In the genomic region with DNA sequence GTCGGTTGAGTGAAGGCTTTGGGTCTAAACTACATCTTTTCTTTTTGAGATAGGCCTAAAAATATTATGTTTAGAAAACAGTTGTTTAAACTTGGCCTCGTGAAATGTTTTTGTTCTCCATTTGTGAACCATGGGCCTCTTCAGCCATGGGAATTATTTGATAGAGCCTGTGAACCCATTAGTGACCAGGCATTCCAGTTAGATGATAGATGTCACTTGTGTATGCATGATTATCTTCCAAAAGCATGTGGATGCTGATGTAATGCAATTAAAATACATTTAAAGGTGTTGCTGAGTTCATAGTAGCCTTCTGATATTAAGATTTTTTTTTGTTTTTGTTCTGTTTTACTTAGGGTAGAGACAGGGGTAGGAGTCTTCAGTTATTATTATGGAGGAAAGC, we compare ENCODE assay signal across 15 cellular contexts. TPM values are rescaled to one million over a fixed set of nuclear protein-coding genes. Genes with fewer than 3 reads are reported as not detected.
DNase-seq lines count a peak whose midpoint lies in the region; ATAC-seq and TF ChIP-seq lines count a peak whose summit lies in the region.
"Had no signal": no experiment of that assay in that cellular context is flagged by ENCODE, and none has a peak within 500 bp of the region (broad histone marks: within the 10 kb centered on the region; RNA-seq: fewer than 3 reads in every experiment).

No MANE protein-coding gene starts in this region.

- H3K27ac ChIP-seq in liver (ENCODE audit: low read depth in 1 of 2, low read length in 2 of 2): peak overlapping the region; percentile 15 to 45
- H3K27ac ChIP-seq in right lobe of liver: no peak overlapping the region
- peak overlapping the region; percentile 19 to 62 for H3K27ac ChIP-seq in coronary artery
- peak overlapping the region; percentile 16 for H3K27ac ChIP-seq in parathyroid adenoma

- peaks cover 79% of the 10 kb centered on the region for H3K79me2 ChIP-seq in parathyroid adenoma

- intact Hi-C loops in right lobe of liver (cut with DNase I): no loop called here

- H3K36me3 ChIP-seq in liver (ENCODE audit: control insufficient read depth in 4 of 4, insufficient read depth in 3 of 4, low read depth in 1 of 4, low read length in 3 of 4): peaks cover 0 to 13% (median 4%) of the 10 kb centered on the region in 4 donors
- H3K36me3 ChIP-seq in right lobe of liver: peaks cover 0 to 6% (median 2%) of the 10 kb centered on the region in 4 donors
- no peaks in the 10 kb centered on the region for H3K36me3 ChIP-seq in parathyroid adenoma (ENCODE audit: control insufficient read depth, insufficient read depth, low read length)
- H3K36me3 ChIP-seq in HAP-1 (replicated peaks): no peaks in the 10 kb centered on the region

- no peak for TF ChIP-seq CTCF in liver (IDR thresholded peaks at IDR 0.05; ENCODE audit: low read depth, low read length, missing input control)
- no peak for TF ChIP-seq CTCF in right lobe of liver (IDR thresholded peaks at IDR 0.05)
- no peak for TF ChIP-seq CTCF in coronary artery (IDR thresholded peaks at IDR 0.05)
- TF ChIP-seq CTCF in parathyroid adenoma (IDR thresholded peaks at IDR 0.05): no peak

- in situ Hi-C loops in HAP-1 (cut with MboI; ENCODE audit: low sequenced_read_pairs): no loop called here

- no peak for ATAC-seq in right lobe of liver

- no peak overlapping the region for H3K4me3 ChIP-seq in liver (ENCODE audit: low read depth in 1 of 3, low read length in 3 of 3)
- H3K4me3 ChIP-seq in right lobe of liver: no peak overlapping the region
- no peak overlapping the region for H3K4me3 ChIP-seq in coronary artery
- peak overlapping the region; percentile 23 for H3K4me3 ChIP-seq in parathyroid adenoma (ENCODE audit: low read depth, low read length)
- no peak overlapping the region for H3K4me3 ChIP-seq in HAP-1
- H3K4me3 ChIP-seq: mucosa of descending colon had no signal

- H3K27me3 ChIP-seq in liver (ENCODE audit: control insufficient read depth in 4 of 4, insufficient read depth in 4 of 4, low read length in 3 of 4): no peaks in the 10 kb centered on the region
- no peaks in the 10 kb centered on the region for H3K27me3 ChIP-seq in right lobe of liver
- H3K27me3 ChIP-seq in parathyroid adenoma (ENCODE audit: control insufficient read depth, insufficient read depth, low read length): no peaks in the 10 kb centered on the region
- H3K27me3 ChIP-seq in HAP-1 (ENCODE audit: low read depth): no peaks in the 10 kb centered on the region

- no peaks in the 10 kb centered on the region for H3K9me3 ChIP-seq in liver (ENCODE audit: control insufficient read depth in 4 of 4, low read length in 3 of 4)
- H3K9me3 ChIP-seq in right lobe of liver: no peaks in the 10 kb centered on the region
- no peaks in the 10 kb centered on the region for H3K9me3 ChIP-seq in parathyroid adenoma (ENCODE audit: control insufficient read depth, low read length)
- no peaks in the 10 kb centered on the region for H3K9me3 ChIP-seq in HAP-1
- H3K9me3 ChIP-seq: mucosa of descending colon had no signal

- no peak for TF ChIP-seq RAD21 in liver (IDR thresholded peaks at IDR 0.05)

- DNase-seq in right lobe of liver (no peak), coronary artery (ENCODE audit: low spot score) (no peak), HAP-1 (ENCODE audit: low spot score in 2 of 2) (no peak), foreskin melanocyte (no peak), superior temporal gyrus (ENCODE audit: extremely low spot score) (no peak)
- no peak for DNase-seq in activated CD8-positive, alpha-beta memory T cell treated with anti-CD3 and anti-CD28 coated beads, Interleukin-2, amount 50 U/mL, for 48 hours
- DNase-seq: activated CD4-positive, alpha-beta T cell treated with anti-CD3 and anti-CD28 coated beads for 48 hours; activated T-cell treated with anti-CD3 and anti-CD28 coated beads, Interleukin-2, amount 50 U/mL, for 48 hours; DMS 273 treated with DMSO at 0.1 percent for 48 hours; mucosa of descending colon; NCI-H2029 treated with DMSO at 0.1 percent for 48 hours; NCI-H526; stimulated activated naive CD4-positive, alpha-beta T cell treated with Interleukin-2 at 50 U/mL for 16 hours had no signal

- 76% methylated on average over 2 of the region's 2 CpGs for WGBS in liver
- WGBS in right lobe of liver (ENCODE audit: insufficient coverage, low coverage, low lambda C conversion rate, missing lambda C conversion rate): 66% methylated on average over 2 of the region's 2 CpGs

- H2AFZ ChIP-seq in parathyroid adenoma: no peak overlapping the region

- no peak overlapping the region for H3K9ac ChIP-seq in liver (ENCODE audit: low read depth in 1 of 2, low read length in 2 of 2)
- H3K9ac ChIP-seq in parathyroid adenoma: no peak overlapping the region

- H3K4me1 ChIP-seq in liver (ENCODE audit: control insufficient read depth in 4 of 4, insufficient read depth in 4 of 4, low read length in 3 of 4) (peaks cover 0 to 44% (median 16%) of the 10 kb centered on the region in 4 donors), right lobe of liver (peaks cover 0 to 48% (median 4%) of the 10 kb centered on the region in 4 donors), parathyroid adenoma (peaks cover 47% of the 10 kb centered on the region), HAP-1 (peaks cover 23% of the 10 kb centered on the region)

- TF ChIP-seq POLR2A in right lobe of liver (IDR thresholded peaks at IDR 0.05): no peak

- H3K4me2 ChIP-seq in parathyroid adenoma (ENCODE audit: low read length): no peak overlapping the region

TF ChIP-seq in liver, 16 proteins besides CTCF, POLR2A, EP300 and RAD21:
- TF ChIP-seq MAX (IDR thresholded peaks at IDR 0.05): no peak
- TF ChIP-seq TAF1 (conservative IDR thresholded peaks at IDR 0.05): no peak
- TF ChIP-seq FOXA2 (IDR thresholded peaks at IDR 0.05): no peak
- no peak for TF ChIP-seq RXRA (IDR thresholded peaks at IDR 0.05)
- no peak for TF ChIP-seq SP1 (IDR thresholded peaks at IDR 0.05)
- TF ChIP-seq, protein P1, sequence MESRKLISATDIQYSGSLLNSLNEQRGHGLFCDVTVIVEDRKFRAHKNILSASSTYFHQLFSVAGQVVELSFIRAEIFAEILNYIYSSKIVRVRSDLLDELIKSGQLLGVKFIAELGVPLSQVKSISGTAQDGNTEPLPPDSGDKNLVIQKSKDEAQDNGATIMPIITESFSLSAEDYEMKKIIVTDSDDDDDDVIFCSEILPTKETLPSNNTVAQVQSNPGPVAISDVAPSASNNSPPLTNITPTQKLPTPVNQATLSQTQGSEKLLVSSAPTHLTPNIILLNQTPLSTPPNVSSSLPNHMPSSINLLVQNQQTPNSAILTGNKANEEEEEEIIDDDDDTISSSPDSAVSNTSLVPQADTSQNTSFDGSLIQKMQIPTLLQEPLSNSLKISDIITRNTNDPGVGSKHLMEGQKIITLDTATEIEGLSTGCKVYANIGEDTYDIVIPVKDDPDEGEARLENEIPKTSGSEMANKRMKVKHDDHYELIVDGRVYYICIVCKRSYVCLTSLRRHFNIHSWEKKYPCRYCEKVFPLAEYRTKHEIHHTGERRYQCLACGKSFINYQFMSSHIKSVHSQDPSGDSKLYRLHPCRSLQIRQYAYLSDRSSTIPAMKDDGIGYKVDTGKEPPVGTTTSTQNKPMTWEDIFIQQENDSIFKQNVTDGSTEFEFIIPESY (IDR thresholded peaks at IDR 0.05): no peak
- TF ChIP-seq JUND (IDR thresholded peaks at IDR 0.05): no peak
- TF ChIP-seq GABPA (IDR thresholded peaks at IDR 0.05 in 1 of 2, conservative IDR thresholded peaks at IDR 0.05 in 1 of 2): no peak
- TF ChIP-seq, protein P2, sequence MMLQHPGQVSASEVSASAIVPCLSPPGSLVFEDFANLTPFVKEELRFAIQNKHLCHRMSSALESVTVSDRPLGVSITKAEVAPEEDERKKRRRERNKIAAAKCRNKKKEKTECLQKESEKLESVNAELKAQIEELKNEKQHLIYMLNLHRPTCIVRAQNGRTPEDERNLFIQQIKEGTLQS (IDR thresholded peaks at IDR 0.05): no peak
- no peak for TF ChIP-seq HNF4A (conservative IDR thresholded peaks at IDR 0.05)
- no peak for TF ChIP-seq FOXA1 (IDR thresholded peaks at IDR 0.05)
- TF ChIP-seq EGR1 (IDR thresholded peaks at IDR 0.05; ENCODE audit: low read depth in 2 of 2): no peak
- TF ChIP-seq, protein P3, sequence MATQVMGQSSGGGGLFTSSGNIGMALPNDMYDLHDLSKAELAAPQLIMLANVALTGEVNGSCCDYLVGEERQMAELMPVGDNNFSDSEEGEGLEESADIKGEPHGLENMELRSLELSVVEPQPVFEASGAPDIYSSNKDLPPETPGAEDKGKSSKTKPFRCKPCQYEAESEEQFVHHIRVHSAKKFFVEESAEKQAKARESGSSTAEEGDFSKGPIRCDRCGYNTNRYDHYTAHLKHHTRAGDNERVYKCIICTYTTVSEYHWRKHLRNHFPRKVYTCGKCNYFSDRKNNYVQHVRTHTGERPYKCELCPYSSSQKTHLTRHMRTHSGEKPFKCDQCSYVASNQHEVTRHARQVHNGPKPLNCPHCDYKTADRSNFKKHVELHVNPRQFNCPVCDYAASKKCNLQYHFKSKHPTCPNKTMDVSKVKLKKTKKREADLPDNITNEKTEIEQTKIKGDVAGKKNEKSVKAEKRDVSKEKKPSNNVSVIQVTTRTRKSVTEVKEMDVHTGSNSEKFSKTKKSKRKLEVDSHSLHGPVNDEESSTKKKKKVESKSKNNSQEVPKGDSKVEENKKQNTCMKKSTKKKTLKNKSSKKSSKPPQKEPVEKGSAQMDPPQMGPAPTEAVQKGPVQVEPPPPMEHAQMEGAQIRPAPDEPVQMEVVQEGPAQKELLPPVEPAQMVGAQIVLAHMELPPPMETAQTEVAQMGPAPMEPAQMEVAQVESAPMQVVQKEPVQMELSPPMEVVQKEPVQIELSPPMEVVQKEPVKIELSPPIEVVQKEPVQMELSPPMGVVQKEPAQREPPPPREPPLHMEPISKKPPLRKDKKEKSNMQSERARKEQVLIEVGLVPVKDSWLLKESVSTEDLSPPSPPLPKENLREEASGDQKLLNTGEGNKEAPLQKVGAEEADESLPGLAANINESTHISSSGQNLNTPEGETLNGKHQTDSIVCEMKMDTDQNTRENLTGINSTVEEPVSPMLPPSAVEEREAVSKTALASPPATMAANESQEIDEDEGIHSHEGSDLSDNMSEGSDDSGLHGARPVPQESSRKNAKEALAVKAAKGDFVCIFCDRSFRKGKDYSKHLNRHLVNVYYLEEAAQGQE (IDR thresholded peaks at IDR 0.05): no peak
- TF ChIP-seq HNF4G (IDR thresholded peaks at IDR 0.05): no peak
- no peak for TF ChIP-seq NR2F2 (IDR thresholded peaks at IDR 0.05)
- no peak for TF ChIP-seq YY1 (IDR thresholded peaks at IDR 0.05)

RNA-seq across cellular contexts. Expression of gene CPEB4, which starts 32.7 kb away (rescaled TPM):
- 100 to 1,000 TPM in 1 of 2 donors, 10 to 100 TPM in 1; 47.0 to 113 TPM for total RNA-seq in liver
- polyA plus RNA-seq in liver: 10 to 100 TPM; 14.3 to 17.1 TPM
- total RNA-seq in right lobe of liver: 10 to 100 TPM; 27.3 to 49.9 (median 40.0) TPM

Comparison
In these comparisons a context has a peak if more than half of its experiments do, and no peak if none do; other contexts are left out.
1. H3K27ac ChIP-seq: peak in liver (2 of 2), coronary artery (2 of 2) and parathyroid adenoma (single experiment); none in right lobe of liver (0 of 3).